ENCODE assay signal across 1 cellular context in genomic region chr6:130018830-130019795, GRCh38.
A peak's percentile ranks its signal among the peaks of the same experiment; 100 is the strongest.
TF ChIP-seq lines count a peak whose summit lies in the region.

No MANE protein-coding gene starts in this region.

TF ChIP-seq in HepG2, 621 proteins besides CTCF, POLR2A, EP300 and RAD21 (continued from another document and continues in another):
- TF ChIP-seq ZNF687 (CRISPR knock-in tag; IDR thresholded peaks at IDR 0.05) (peak; percentile 58), ZNF777 (CRISPR knock-in tag; IDR thresholded peaks at IDR 0.05) (peak; percentile 91), ZNF800 (CRISPR knock-in tag; IDR thresholded peaks at IDR 0.05) (peak; percentile 76), ZBTB14 (CRISPR knock-in tag; IDR thresholded peaks at IDR 0.05) (peak; percentile 39; the same call in 1 of the 2 replicates), ZBTB26 (CRISPR knock-in tag; IDR thresholded peaks at IDR 0.05; ENCODE audit: borderline replicate concordance) (0 out of 2 replicates have a peak, but pooled peaks have one; percentile 38), CBX2 (IDR thresholded peaks at IDR 0.05; ENCODE audit: low read depth, low read length) (no peak), CBX2 (CRISPR knock-in tag; IDR thresholded peaks at IDR 0.05; ENCODE audit: low read depth) (peak; percentile 73; the same call in 1 of the 2 replicates), ZNF770 (CRISPR knock-in tag; IDR thresholded peaks at IDR 0.05) (no peak), NR2C2 (CRISPR knock-in tag; IDR thresholded peaks at IDR 0.05; ENCODE audit: borderline replicate concordance) (no peak), TFDP2 (CRISPR knock-in tag; IDR thresholded peaks at IDR 0.05) (no peak), TSC22D2 (CRISPR knock-in tag; IDR thresholded peaks at IDR 0.05; ENCODE audit: borderline replicate concordance) (0 out of 2 replicates have a peak, but pooled peaks have one; percentile 7), SAP130 (CRISPR knock-in tag; IDR thresholded peaks at IDR 0.05; ENCODE audit: low read depth) (0 out of 2 replicates have a peak, but pooled peaks have one; percentile 35), ZNF724P (CRISPR knock-in tag; IDR thresholded peaks at IDR 0.05; ENCODE audit: borderline replicate concordance) (0 out of 2 replicates have a peak, but pooled peaks have one; percentile 26), ZBTB1 (CRISPR knock-in tag; IDR thresholded peaks at IDR 0.05; ENCODE audit: borderline replicate concordance) (peak; percentile 39; the same call in 1 of the 2 replicates), SIX1 (CRISPR knock-in tag; IDR thresholded peaks at IDR 0.05; ENCODE audit: borderline replicate concordance) (no peak), ZNF747 (CRISPR knock-in tag; IDR thresholded peaks at IDR 0.05; ENCODE audit: borderline replicate concordance) (0 out of 2 replicates have a peak, but pooled peaks have one; percentile 8), MAX (IDR thresholded peaks at IDR 0.05) (peak; percentile 41; the same call in 1 of the 2 replicates), ZNF768 (CRISPR knock-in tag; IDR thresholded peaks at IDR 0.05) (peak; percentile 53; the same call in 1 of the 2 replicates), HES4 (CRISPR knock-in tag; IDR thresholded peaks at IDR 0.05; ENCODE audit: borderline replicate concordance) (peak; percentile 32; the same call in 1 of the 2 replicates), YY1 (IDR thresholded peaks at IDR 0.05; ENCODE audit: insufficient read depth, insufficient replicate concordance, low read depth, low read length) (peak; percentile 46), PLSCR1 (CRISPR knock-in tag; IDR thresholded peaks at IDR 0.05; ENCODE audit: borderline replicate concordance) (no peak), CHCHD3 (CRISPR knock-in tag; IDR thresholded peaks at IDR 0.05) (0 out of 2 replicates have a peak, but pooled peaks have one; percentile 45), MAZ (IDR thresholded peaks at IDR 0.05; ENCODE audit: borderline replicate concordance, low read depth, low read length) (no peak), MAZ (CRISPR knock-in tag; IDR thresholded peaks at IDR 0.05; ENCODE audit: low read depth) (peak; percentile 48), KDM3A (CRISPR knock-in tag; IDR thresholded peaks at IDR 0.05; ENCODE audit: low read depth) (0 out of 2 replicates have a peak, but pooled peaks have one; percentile 54), KDM2A (CRISPR knock-in tag; IDR thresholded peaks at IDR 0.05; ENCODE audit: borderline replicate concordance, low read depth) (peak; percentile 70; the same call in 1 of the 2 replicates), ARID5B (CRISPR knock-in tag; IDR thresholded peaks at IDR 0.05) (peak; percentile 13; the same call in 1 of the 2 replicates), RFXANK (CRISPR knock-in tag; IDR thresholded peaks at IDR 0.05) (no peak), HINFP (CRISPR knock-in tag; IDR thresholded peaks at IDR 0.05; ENCODE audit: low read depth) (no peak), PHF8 (CRISPR knock-in tag; IDR thresholded peaks at IDR 0.05) (peak; percentile 67), SRY (CRISPR knock-in tag; IDR thresholded peaks at IDR 0.05) (0 out of 2 replicates have a peak, but pooled peaks have one; percentile 55), ZFX (CRISPR knock-in tag; IDR thresholded peaks at IDR 0.05; ENCODE audit: low read depth) (peak; percentile 69)
